ENCODE assay signal across 15 cellular contexts in the genomic region with DNA sequence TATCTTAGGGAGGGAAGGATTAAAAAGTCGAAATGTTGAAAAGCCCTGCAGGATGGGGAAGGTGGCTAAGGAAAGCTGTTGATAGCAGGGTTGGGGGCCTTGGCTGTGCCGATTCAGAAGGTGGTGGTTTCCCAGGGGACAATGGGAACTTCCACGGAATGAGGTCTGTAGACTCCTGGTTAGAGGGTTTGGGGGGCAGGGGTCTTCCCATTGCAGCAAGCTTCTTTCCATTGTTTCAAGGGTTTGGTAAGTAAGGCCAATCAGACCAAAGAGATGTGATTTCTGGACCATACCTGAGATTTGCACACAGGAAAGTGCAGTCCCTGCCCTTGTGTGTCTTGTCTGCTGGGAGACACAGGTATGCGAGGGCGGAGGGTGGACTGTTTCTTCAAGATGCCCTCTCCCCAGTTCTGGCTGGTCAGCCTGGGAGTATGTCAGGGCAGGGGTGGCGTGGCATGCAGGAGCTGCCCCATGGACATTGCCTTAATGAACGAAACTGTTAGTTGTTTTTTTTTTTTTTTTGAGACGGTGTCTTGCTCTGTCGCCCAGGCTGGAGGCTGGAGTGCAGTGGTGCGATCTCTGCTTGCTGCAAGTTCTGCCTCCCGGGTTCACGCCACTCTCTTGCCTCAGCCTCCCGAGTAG. TPM values are rescaled to one million over a fixed set of nuclear protein-coding genes. Genes with fewer than 3 reads are reported as not detected.
DNase-seq lines count a peak whose midpoint lies in the region; ATAC-seq and TF ChIP-seq lines count a peak whose summit lies in the region.
"Had no signal": no experiment of that assay in that cellular context is flagged by ENCODE, and none has a peak within 500 bp of the region (broad histone marks: within the 10 kb centered on the region; RNA-seq: fewer than 3 reads in every experiment).

No MANE protein-coding gene starts in this region.

- H3K4me3 ChIP-seq in BE2C (ENCODE audit: low read depth, low read length) (no peak overlapping the region), RWPE2 (ENCODE audit: severe bottlenecking) (no peak overlapping the region), left ventricle myocardium inferior (no peak overlapping the region)
- H3K4me3 ChIP-seq: pancreas, thyroid gland had no signal

- H3K9me3 ChIP-seq in BE2C (no peaks in the 10 kb centered on the region), RWPE2 (ENCODE audit: severe bottlenecking) (no peaks in the 10 kb centered on the region), left ventricle myocardium inferior (replicated peaks) (no peaks in the 10 kb centered on the region)
- H3K9me3 ChIP-seq: pancreas, thyroid gland had no signal

- no peaks in the 10 kb centered on the region for H3K27me3 ChIP-seq in BE2C
- H3K27me3 ChIP-seq in RWPE2 (ENCODE audit: insufficient read depth, poor library complexity, severe bottlenecking): no peaks in the 10 kb centered on the region
- peaks cover 11% of the 10 kb centered on the region for H3K27me3 ChIP-seq in left ventricle myocardium inferior (ENCODE audit: low read depth)
- H3K27me3 ChIP-seq: pancreas, thyroid gland had no signal

- TF ChIP-seq CTCF in BE2C (IDR thresholded peaks at IDR 0.05; ENCODE audit: low read depth, low read length): no peak
- TF ChIP-seq CTCF in RWPE2 (IDR thresholded peaks at IDR 0.05; ENCODE audit: poor library complexity, severe bottlenecking): no peak
- TF ChIP-seq CTCF in left ventricle myocardium inferior (IDR thresholded peaks at IDR 0.05; ENCODE audit: borderline replicate concordance): no peak

- ATAC-seq in RWPE2 (ENCODE audit: low read depth) (no peak), sciatic nerve (no peak)

- intact Hi-C loops in left ventricle myocardium inferior (cut with micrococcal nuclease) (loop anchor here (10.0 kb wide), 1 partner anchor 1287 kb away; no protein-coding TSS in a partner anchor), sciatic nerve (cut with DNase I) (no loop called here)

- H3K27ac ChIP-seq in RWPE2 (ENCODE audit: poor library complexity, severe bottlenecking) (no peak overlapping the region), left ventricle myocardium inferior (replicated peaks) (peak overlapping the region; percentile 56)
- H3K27ac ChIP-seq: pancreas, thyroid gland had no signal

- DNase-seq in BE2C (peak; percentile 1), RWPE2 (ENCODE audit: low spot score) (peak; percentile 55), left ventricle myocardium inferior (no peak), sciatic nerve (ENCODE audit: low spot score) (peak; percentile 47), COLO829 (ENCODE audit: low spot score) (no peak), glomerular visceral epithelial cell (ENCODE audit: extremely low spot score) (no peak), medulla oblongata (ENCODE audit: extremely low spot score) (no peak), Ammon's horn (ENCODE audit: low spot score) (no peak)
- DNase-seq: activated CD4-positive, alpha-beta T cell treated with anti-CD3 and anti-CD28 coated beads, Interleukin-2, amount 50 U/mL, for 4 hours; activated naive CD4-positive, alpha-beta T cell; CD4-positive, alpha-beta memory T cell; NK-92 treated with Interleukin-12 subunit alpha and Interleukin-12 subunit beta, amount 100 ng/mL, for 24 hours; stimulated activated CD4-positive, alpha-beta T cell treated with anti-CD3 and anti-CD28 coated beads, Interleukin-12 subunit alpha, Interleukin-12 subunit beta, amount 100 ng/mL, for 4 hours had no signal

- H3K36me3 ChIP-seq in BE2C (no peaks in the 10 kb centered on the region), RWPE2 (ENCODE audit: low read depth) (no peaks in the 10 kb centered on the region), left ventricle myocardium inferior (no peaks in the 10 kb centered on the region)
- H3K36me3 ChIP-seq: pancreas, thyroid gland had no signal

- no peaks in the 10 kb centered on the region for H3K4me1 ChIP-seq in BE2C
- no peaks in the 10 kb centered on the region for H3K4me1 ChIP-seq in RWPE2 (ENCODE audit: insufficient read depth, poor library complexity, severe bottlenecking)
- peaks cover 9% of the 10 kb centered on the region for H3K4me1 ChIP-seq in left ventricle myocardium inferior
- H3K4me1 ChIP-seq: pancreas had no signal

RNA-seq across cellular contexts. Expression of a gene that starts 50.8 kb away (rescaled TPM):
- polyA plus RNA-seq in BE2C (2012; ENCODE audit: insufficient read depth, insufficient read length, low read depth): 1.1 TPM
- total RNA-seq in left ventricle myocardium inferior (16.9 TPM), sciatic nerve (47.1 TPM)
- total RNA-seq: CD4-positive, alpha-beta memory T cell had no signal
- polyA plus RNA-seq: CD4-positive, alpha-beta memory T cell had no signal

Comparison
In these comparisons a context has a peak if more than half of its experiments do, and no peak if none do; other contexts are left out.
1. DNase-seq: peak in BE2C (single experiment), RWPE2 (single experiment) and sciatic nerve (single experiment); none in left ventricle myocardium inferior (single experiment), COLO829 (single experiment), glomerular visceral epithelial cell (single experiment), medulla oblongata (single experiment) and Ammon's horn (single experiment).